8 cellular contexts compared by ENCODE assay signal in the genomic region with DNA sequence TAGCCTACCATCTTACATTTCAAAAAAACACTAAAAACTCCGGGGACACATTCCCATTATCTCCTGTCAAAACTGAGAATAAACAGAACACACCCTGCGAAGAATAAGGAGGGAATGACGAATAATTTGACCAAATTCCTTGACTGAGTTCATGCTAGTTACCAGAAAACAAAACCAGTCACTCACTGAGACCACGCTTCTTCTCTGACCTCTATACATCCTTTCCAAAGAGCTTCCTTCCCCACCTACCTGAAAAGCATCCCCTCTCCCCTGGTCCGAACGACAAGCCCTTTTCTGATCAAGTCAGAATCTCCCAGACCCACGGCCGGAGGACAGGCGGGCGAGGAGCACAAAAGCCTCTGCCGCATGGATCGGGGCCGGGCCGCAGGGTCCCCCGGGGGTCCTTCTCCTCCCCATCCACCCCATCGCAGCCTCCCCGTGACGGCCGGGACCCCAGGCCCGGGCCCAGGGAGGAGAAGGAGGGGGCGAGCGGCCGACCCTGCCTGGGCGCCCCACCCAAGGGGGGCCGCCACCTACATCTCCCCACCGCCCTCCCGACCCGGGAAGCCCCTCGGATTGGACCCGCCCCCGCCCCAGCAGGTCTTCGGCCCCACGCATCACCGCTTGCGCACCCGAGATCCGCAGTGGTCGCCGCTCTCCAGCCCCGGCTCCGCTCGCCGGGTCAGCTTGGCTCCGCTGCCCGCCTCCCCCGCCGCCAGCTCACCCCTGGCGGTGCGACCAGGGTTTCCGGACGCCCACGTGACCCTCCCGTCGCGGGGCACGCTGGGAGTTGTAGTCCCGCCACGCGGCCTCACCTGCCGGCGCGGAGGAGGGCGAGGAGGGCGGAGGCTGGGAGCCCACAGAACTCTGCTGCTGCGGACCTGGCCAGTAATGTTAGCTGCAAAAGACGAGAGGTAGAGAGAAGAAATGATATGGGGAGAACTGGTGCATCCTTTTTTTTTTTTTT. TPM values are rescaled to one million over a fixed set of nuclear protein-coding genes. Genes with fewer than 3 reads are reported as not detected.
A peak's percentile ranks its signal among the peaks of the same experiment; 100 is the strongest.
DNase-seq lines count a peak whose midpoint lies in the region; ATAC-seq and TF ChIP-seq lines count a peak whose summit lies in the region.

A gene with protein sequence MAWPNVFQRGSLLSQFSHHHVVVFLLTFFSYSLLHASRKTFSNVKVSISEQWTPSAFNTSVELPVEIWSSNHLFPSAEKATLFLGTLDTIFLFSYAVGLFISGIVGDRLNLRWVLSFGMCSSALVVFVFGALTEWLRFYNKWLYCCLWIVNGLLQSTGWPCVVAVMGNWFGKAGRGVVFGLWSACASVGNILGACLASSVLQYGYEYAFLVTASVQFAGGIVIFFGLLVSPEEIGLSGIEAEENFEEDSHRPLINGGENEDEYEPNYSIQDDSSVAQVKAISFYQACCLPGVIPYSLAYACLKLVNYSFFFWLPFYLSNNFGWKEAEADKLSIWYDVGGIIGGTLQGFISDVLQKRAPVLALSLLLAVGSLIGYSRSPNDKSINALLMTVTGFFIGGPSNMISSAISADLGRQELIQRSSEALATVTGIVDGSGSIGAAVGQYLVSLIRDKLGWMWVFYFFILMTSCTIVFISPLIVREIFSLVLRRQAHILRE (minus strand): TSS at position 747 of the 967 bp plus-strand sequence. CDS start 16,004 bp downstream, outside the sequence.

- peaks cover 18% of the 10 kb centered on the region for H3K4me1 Mint-ChIP-seq in brain

- peaks cover 0 to 2% (median 0%) of the 10 kb centered on the region in 5 experiments for H3K9me3 Mint-ChIP-seq in brain

- DNase-seq in NCI-H1930 (lab: John Stamatoyannopoulos, UW) (peak; percentile 82 to 91), UCSD-AML1 (lab: John Stamatoyannopoulos, UW; ENCODE audit: unreplicated experiment) (peak; percentile 52), iPS DF 4.7 (ENCODE audit: extremely low read depth, low spot score) (peak; percentile 64), skeletal muscle cell (ENCODE audit: low read depth) (no peak), GDM1 (lab: John Stamatoyannopoulos, UW) (no peak)

- H3K4me3 ChIP-seq in skeletal muscle cell (ENCODE audit: low read depth, low read length): peak within 1 kb of the TSS; percentile 92

- ATAC-seq in GM18498 (IDR thresholded peaks at IDR 0.05; ENCODE audit: unreplicated experiment) (peak; percentile 99), HG02870 (IDR thresholded peaks at IDR 0.05; ENCODE audit: unreplicated experiment) (peak; percentile 96)

- peaks cover 9% of the 10 kb centered on the region for H3K36me3 Mint-ChIP-seq in brain

- peak within 1 kb of the TSS; percentile 94 to 98 (median 97) for H3K4me3 Mint-ChIP-seq in brain

- no peak for TF ChIP-seq CTCF in brain (conservative IDR thresholded peaks at IDR 0.05)

- peaks cover 42% of the 10 kb centered on the region for H3K27me3 Mint-ChIP-seq in brain

- H3K27ac Mint-ChIP-seq in brain: peak within 1 kb of the TSS; percentile 77 to 95 (median 86)

RNA-seq across cellular contexts. Expression of the gene that starts here (rescaled TPM):
- polyA plus RNA-seq in brain (ENCODE audit: insufficient read depth, low read depth, low replicate concordance): 13.4 TPM

Comparison
In these comparisons a context has a peak if more than half of its experiments do, and no peak if none do; other contexts are left out.
1. DNase-seq: peak in NCI-H1930 (2 of 2), UCSD-AML1 (single experiment) and iPS DF 4.7 (single experiment); none in skeletal muscle cell (single experiment) and GDM1 (single experiment).